In the genomic region with DNA sequence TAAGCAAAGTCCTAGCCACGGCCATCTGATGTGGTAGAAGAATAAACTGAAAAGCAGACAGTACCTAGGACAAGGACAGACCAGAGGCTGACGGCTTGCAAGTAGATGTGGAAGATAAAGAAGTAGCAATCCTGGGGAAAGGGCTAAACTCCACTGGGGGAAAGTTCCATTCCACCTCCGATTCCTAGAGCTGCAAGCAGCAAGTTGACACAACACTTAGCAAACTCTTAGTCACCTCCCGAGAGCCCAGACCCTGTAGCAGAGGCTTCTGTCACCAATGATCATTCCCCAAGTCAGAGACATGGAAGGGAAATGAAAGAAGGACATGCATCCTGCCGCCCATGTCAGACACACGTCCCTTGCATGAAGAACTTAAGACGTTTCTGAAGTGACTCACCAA, we compare ENCODE assay signal across 1 cellular context.
TF ChIP-seq lines count a peak whose summit lies in the region.

No MANE protein-coding gene starts in this region.

TF ChIP-seq in K562, 482 proteins besides CTCF, POLR2A, EP300 and RAD21 (continued from another document):
- TF ChIP-seq RBM14 (IDR thresholded peaks at IDR 0.05; ENCODE audit: borderline replicate concordance, insufficient read depth, low read depth, low read length) (no peak), TEAD4 (IDR thresholded peaks at IDR 0.05; ENCODE audit: low read length) (no peak), TEAD4 (CRISPR knock-in tag; IDR thresholded peaks at IDR 0.05; ENCODE audit: borderline replicate concordance) (no peak)
